Comparison of ENCODE assay signal across 21 cellular contexts in genomic region chr11:46072172-46072964, GRCh38. TPM values are rescaled to one million over a fixed set of nuclear protein-coding genes. Genes with fewer than 3 reads are reported as not detected.
DNase-seq lines count a peak whose midpoint lies in the region; ATAC-seq and TF ChIP-seq lines count a peak whose summit lies in the region.
"Had no signal": no experiment of that assay in that cellular context is flagged by ENCODE, and none has a peak within 500 bp of the region (broad histone marks: within the 10 kb centered on the region; RNA-seq: fewer than 3 reads in every experiment).

No MANE protein-coding gene starts in this region.

- DNase-seq in NCI-H69 (lab: John Stamatoyannopoulos, UW) = peak; percentile 6
- DNase-seq in cerebellar cortex (ENCODE audit: low spot score) = peak; percentile 47
- DNase-seq in heart right ventricle = peak in 1 of 2 donors; percentile 10
- peak; percentile 26 for DNase-seq in stromal cell of bone marrow (ENCODE audit: low read depth)
- no peak for DNase-seq in DMS153 treated with DMSO at 0.1 percent for 48 hours (lab: John Stamatoyannopoulos, UW; ENCODE audit: unreplicated experiment)
- DNase-seq in activated naive CD4-positive, alpha-beta T cell treated with Interleukin-2 at 50 U/mL for 16 hours = no peak
- DNase-seq: AML-193; CD8-positive, alpha-beta memory T cell; colonic mucosa; DND-41; foreskin melanocyte; NCI-H1105 treated with DMSO at 0.1 percent for 48 hours; NCI-H2081 treated with DMSO at 0.1 percent for 48 hours; NK-92 treated with Interleukin-12 subunit alpha and Interleukin-12 subunit beta, amount 100 ng/mL, for 24 hours; Peyer's patch; stimulated activated naive CD4-positive, alpha-beta T cell; T1000; transverse colon had no signal

- ATAC-seq in heart right ventricle = peak; percentile 44 to 87 (median 73)
- no peak for ATAC-seq in HG03432 (IDR thresholded peaks at IDR 0.05; ENCODE audit: unreplicated experiment)
- ATAC-seq: activated naive CD4-positive, alpha-beta T cell treated with anti-CD3 and anti-CD28 coated beads, Interleukin-2, amount 50 U/mL, for 72 hours; HCT116 had no signal

- no peaks in the 10 kb centered on the region for H3K27me3 ChIP-seq in heart right ventricle
- H3K27me3 ChIP-seq: colonic mucosa, Peyer's patch, transverse colon had no signal

- peaks cover 0 to 61% (median 6%) of the 10 kb centered on the region in 9 donors for H3K36me3 ChIP-seq in heart right ventricle
- H3K36me3 ChIP-seq: colonic mucosa had no signal

- intact Hi-C loops in heart right ventricle (cut with DNase I) = no loop called here

- peaks cover 3 to 43% (median 15%) of the 10 kb centered on the region in 9 donors for H3K4me1 ChIP-seq in heart right ventricle
- H3K4me1 ChIP-seq: colonic mucosa, Peyer's patch, transverse colon had no signal

- no peak for TF ChIP-seq CTCF in heart right ventricle (IDR thresholded peaks at IDR 0.05)

- no peaks in the 10 kb centered on the region for H3K9me3 ChIP-seq in heart right ventricle
- H3K9me3 ChIP-seq: colonic mucosa, Peyer's patch, transverse colon had no signal

- WGBS in heart right ventricle, 2 donors = 45 to 74% methylated on average over 4 of the region's 4 CpGs

- H3K27ac ChIP-seq in heart right ventricle = peak overlapping the region in 7 of 10 donors; percentile 15 to 66 (median 47)
- H3K27ac ChIP-seq: colonic mucosa, Peyer's patch, transverse colon had no signal

- H3K4me3 ChIP-seq in heart right ventricle = no peak overlapping the region
- H3K4me3 ChIP-seq: colonic mucosa, Peyer's patch, transverse colon had no signal

RNA-seq across cellular contexts. Expression of gene PHF21A, which starts 48.9 kb away (rescaled TPM):
- total RNA-seq in heart right ventricle = 10 to 100 TPM; 25.7 to 48.0 (median 38.1) TPM
- polyA plus RNA-seq in heart right ventricle = 10 to 100 TPM in 1 of 2 donors, 1 to 10 TPM in 1; 9.6 to 18.2 TPM

Comparison
In these comparisons a context has a peak if more than half of its experiments do, and no peak if none do; other contexts are left out.
1. DNase-seq: peak in NCI-H69 (single experiment), cerebellar cortex (single experiment) and stromal cell of bone marrow (single experiment); none in DMS153 treated with DMSO at 0.1 percent for 48 hours (single experiment) and activated naive CD4-positive, alpha-beta T cell treated with Interleukin-2 at 50 U/mL for 16 hours (single experiment).